Comparison of ENCODE assay signal across 21 cellular contexts in the genomic region with DNA sequence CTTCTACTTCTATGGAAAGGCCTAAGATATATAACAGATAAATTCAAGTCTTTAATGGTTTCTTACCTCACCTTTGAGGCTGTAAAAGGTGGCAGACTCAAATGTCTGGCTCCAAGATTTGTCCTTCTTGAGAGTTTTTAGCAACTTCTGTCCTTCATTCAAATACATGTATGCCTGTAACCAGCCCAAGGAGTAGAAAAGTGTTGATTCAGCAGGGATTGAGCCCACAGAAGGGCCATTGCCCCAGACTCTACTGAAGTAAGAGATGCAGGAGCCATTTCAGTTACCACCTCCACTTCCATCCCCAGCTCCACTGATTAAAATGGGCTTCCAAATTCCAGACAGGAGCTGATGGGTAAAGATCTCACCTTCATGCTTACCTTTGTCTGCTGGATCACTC.
DNase-seq lines count a peak whose midpoint lies in the region; ATAC-seq, FAIRE-seq and TF ChIP-seq lines count a peak whose summit lies in the region.
"Had no signal": no experiment of that assay in that cellular context is flagged by ENCODE, and none has a peak within 500 bp of the region (broad histone marks: within the 10 kb centered on the region; RNA-seq: fewer than 3 reads in every experiment).

No MANE protein-coding gene starts in this region.

- H3K23me2 ChIP-seq in H9 (ENCODE audit: insufficient read length, low read depth, low read length, poor library complexity, severe bottlenecking) = no peaks in the 10 kb centered on the region

- TF ChIP-seq CTCF in H9 (conservative IDR thresholded peaks at IDR 0.05) (no peak), K562 (IDR thresholded peaks at IDR 0.05 in 2 of 3, conservative IDR thresholded peaks at IDR 0.05 in 1 of 3; ENCODE audit: insufficient read depth in 2 of 3, low read depth in 1 of 3, low read length in 3 of 3) (no peak)

- H3K79me1 ChIP-seq in H9 (ENCODE audit: insufficient read depth, low read depth, low read length, poor library complexity, severe bottlenecking) = no peaks in the 10 kb centered on the region
- H3K79me1 ChIP-seq in trophoblast cell (ENCODE audit: low read length) = peaks cover 10% of the 10 kb centered on the region

- no peak overlapping the region for H3K18ac ChIP-seq in H9 (ENCODE audit: insufficient read length, low read depth, low read length)
- no peak overlapping the region for H3K18ac ChIP-seq in trophoblast cell (ENCODE audit: low read length)

- H3K36me3 ChIP-seq in K562 (ENCODE audit: control insufficient read depth, insufficient read depth, low read length) (no peaks in the 10 kb centered on the region), trophoblast cell (ENCODE audit: control insufficient read depth in 1 of 2, insufficient read depth in 2 of 2, low read length in 2 of 2) (no peaks in the 10 kb centered on the region)
- H3K36me3 ChIP-seq: BLaER1 treated with 17β-estradiol and CSF1 and Interleukin-3, amounts not matched to agents 10 nM and 100 nM had no signal

- no peaks in the 10 kb centered on the region for H3K27me3 Mint-ChIP-seq in H9 (ENCODE audit: low read depth)
- H3K27me3 Mint-ChIP-seq: CD4-positive, alpha-beta T cell had no signal

- H3K14ac ChIP-seq in H9 (ENCODE audit: insufficient read depth, low read length) (no peak overlapping the region), trophoblast cell (ENCODE audit: low read length) (no peak overlapping the region)

- no peak overlapping the region for H2BK20ac ChIP-seq in H9 (ENCODE audit: low read depth, low read length, poor library complexity, severe bottlenecking)

- no peak overlapping the region for H3K27ac Mint-ChIP-seq in H9
- H3K27ac Mint-ChIP-seq: B cell; CD4-positive, alpha-beta T cell; CD8-positive, alpha-beta T cell had no signal

- CTCF ChIA-PET in K562 (lab: Yijun Ruan, JAX; ENCODE audit: low intra/inter-chr PET ratio) = no interaction called here

- H2AFZ ChIP-seq in H9 (ENCODE audit: low read length) (no peak overlapping the region), K562 (ENCODE audit: low read depth, low read length) (no peak overlapping the region), trophoblast cell (ENCODE audit: insufficient read depth, low read length, poor library complexity) (no peak overlapping the region)

- TF ChIP-seq RAD21 in K562 (CRISPR knock-in tag; conservative IDR thresholded peaks at IDR 0.05 in 1 of 2, IDR thresholded peaks at IDR 0.05 in 1 of 2) = no peak

- H2BK5ac ChIP-seq in H9 (ENCODE audit: insufficient read length, low read length) (no peak overlapping the region), trophoblast cell (ENCODE audit: low read depth, low read length, poor library complexity) (no peak overlapping the region)

- FAIRE-seq in K562 (lab: Jason Lieb, UNC) = no peak
- FAIRE-seq: A549, D721Med, G401.6, GM12891, GM19239 had no signal

- peaks cover 18% of the 10 kb centered on the region in 2 experiments for H3K4me1 Mint-ChIP-seq in H9
- H3K4me1 Mint-ChIP-seq: B cell had no signal

- H4K12ac ChIP-seq in trophoblast cell (ENCODE audit: low read depth, low read length) = no peak overlapping the region

- H3K9ac ChIP-seq in H9 (ENCODE audit: extremely low read depth, insufficient read length, low read length) (no peak overlapping the region), K562 (ENCODE audit: insufficient read depth in 1 of 2, low read depth in 2 of 2, low read length in 2 of 2) (no peak overlapping the region), trophoblast cell (ENCODE audit: low read length) (no peak overlapping the region)
- H3K9ac ChIP-seq: BLaER1 treated with 17β-estradiol and CSF1 and Interleukin-3, amounts not matched to agents 10 nM and 100 nM had no signal

- no peak overlapping the region for H3K4me3 Mint-ChIP-seq in H9
- H3K4me3 Mint-ChIP-seq: B cell; CD4-positive, alpha-beta T cell; CD8-positive, alpha-beta T cell had no signal

- H4K5ac ChIP-seq in H9 (ENCODE audit: insufficient read length, low read depth, low read length) = no peak overlapping the region

- no peaks in the 10 kb centered on the region for H3K9me3 ChIP-seq in H9 (ENCODE audit: control insufficient read depth, low read depth, low read length)
- no peaks in the 10 kb centered on the region for H3K9me3 ChIP-seq in K562 (replicated peaks; ENCODE audit: control insufficient read depth, insufficient read depth, low read depth, low read length)
- H3K9me3 ChIP-seq in trophoblast cell (ENCODE audit: insufficient read depth, low read depth, low read length) = no peaks in the 10 kb centered on the region
- H3K9me3 ChIP-seq: A549, Caco-2 had no signal

- H3K4me1 ChIP-seq in H9 (ENCODE audit: insufficient read depth, low read length) (peaks cover 4% of the 10 kb centered on the region; the same call in 1 of the 2 replicates), K562 (replicated peaks in 1 of 2; ENCODE audit: control insufficient read depth in 2 of 2, insufficient read depth in 2 of 2, low read length in 2 of 2) (peaks cover 5 to 32% of the 10 kb centered on the region in 2 experiments; a peak in 4 of 5 replicates), trophoblast cell (ENCODE audit: control insufficient read depth in 1 of 2, insufficient read depth in 2 of 2, low read length in 2 of 2) (peaks cover 2 to 8% of the 10 kb centered on the region in 2 experiments)

- H4K20me1 ChIP-seq in H9 (ENCODE audit: control insufficient read depth, insufficient read depth, insufficient read length) (no peaks in the 10 kb centered on the region), K562 (replicated peaks; ENCODE audit: control insufficient read depth, insufficient read depth, low read length) (no peaks in the 10 kb centered on the region)
- H4K20me1 ChIP-seq: BLaER1 treated with 17β-estradiol and CSF1 and Interleukin-3, amounts not matched to agents 10 nM and 100 nM had no signal

- H3K36me3 Mint-ChIP-seq in H9 (ENCODE audit: insufficient read depth in 1 of 3, low read depth in 3 of 3) = no peaks in the 10 kb centered on the region
- H3K36me3 Mint-ChIP-seq: CD8-positive, alpha-beta T cell had no signal

- no peak for DNase-seq in H9
- DNase-seq in K562 (ENCODE audit: extremely low read depth in 1 of 4, low spot score in 3 of 4) = no peak
- DNase-seq in trophoblast cell = no peak
- no peak for DNase-seq in dermis blood vessel endothelial cell
- no peak for DNase-seq in NCI-H526 treated with DMSO at 0.1 percent for 48 hours (lab: John Stamatoyannopoulos, UW)
- DNase-seq: AML-193; Caco-2; Calu3; CD4-positive, alpha-beta T cell; CD8-positive, alpha-beta T cell; DMS79 treated with DMSO at 0.1 percent for 48 hours; GF-D8 had no signal

- H4K91ac ChIP-seq in H9 (ENCODE audit: insufficient read length, low read depth, low read length) = no peak overlapping the region
- no peak overlapping the region for H4K91ac ChIP-seq in trophoblast cell (ENCODE audit: low read depth, low read length)

- H3K4ac ChIP-seq in H9 (ENCODE audit: low read depth, low read length) = no peak overlapping the region
- H3K4ac ChIP-seq in trophoblast cell (ENCODE audit: low read depth, low read length) = no peak overlapping the region

- H3K56ac ChIP-seq in H9 (ENCODE audit: insufficient read length, low read depth, low read length) = peak overlapping the region; percentile 62

- H3K4me2 ChIP-seq in H9 (ENCODE audit: insufficient read depth, insufficient read length, low read length) = no peak overlapping the region
- H3K4me2 ChIP-seq in K562 (ENCODE audit: insufficient read depth, low read length) = no peak overlapping the region
- H3K4me2 ChIP-seq in trophoblast cell (ENCODE audit: low read length) = no peak overlapping the region
- H3K4me2 ChIP-seq: A549 had no signal

- no peaks in the 10 kb centered on the region for H3K9me1 ChIP-seq in K562 (ENCODE audit: control insufficient read depth, insufficient read depth, low read length)

- H3K27ac ChIP-seq in H9 (ENCODE audit: insufficient read length, low read depth, low read length) (no peak overlapping the region), K562 (ENCODE audit: extremely low read depth, low read depth, low read length) (no peak overlapping the region), trophoblast cell (ENCODE audit: low read depth, low read length) (no peak overlapping the region)
- H3K27ac ChIP-seq: 22Rv1; A549; BLaER1 treated with 17β-estradiol and CSF1 and Interleukin-3, amounts not matched to agents 10 nM and 100 nM; C4-2B had no signal

- H3K79me2 ChIP-seq in H9 (ENCODE audit: insufficient read depth, low read length) (no peaks in the 10 kb centered on the region), K562 (ENCODE audit: control insufficient read depth, insufficient read depth, low read length) (no peaks in the 10 kb centered on the region), trophoblast cell (ENCODE audit: control insufficient read depth, insufficient read depth, low read length, poor library complexity) (no peaks in the 10 kb centered on the region)

- no peak overlapping the region for H3T11ph ChIP-seq in H9 (ENCODE audit: low read length)

- in situ Hi-C loops in K562 (cut with MboI) = no loop called here

- H2AK5ac ChIP-seq in H9 (ENCODE audit: insufficient read length, low read length) (no peak overlapping the region), trophoblast cell (ENCODE audit: low read length) (no peak overlapping the region)

- no peak for ATAC-seq in K562
- ATAC-seq: A549; CD8-positive, alpha-beta T cell had no signal

- H4K8ac ChIP-seq in H9 (replicated peaks; ENCODE audit: insufficient read length, low read depth, low read length) (no peak overlapping the region), trophoblast cell (ENCODE audit: low read depth, low read length) (no peak overlapping the region)

- no TSS peak for BruUV-seq in K562 (replicated peaks; lab: Mats Ljungman, UMichigan)

- no peaks in the 10 kb centered on the region for H3K9me3 Mint-ChIP-seq in H9
- H3K9me3 Mint-ChIP-seq: CD4-positive, alpha-beta T cell; CD8-positive, alpha-beta T cell had no signal

- no peak for TF ChIP-seq POLR2A in K562 (conservative IDR thresholded peaks at IDR 0.05)

- no peak overlapping the region for H2BK15ac ChIP-seq in H9 (ENCODE audit: low read depth, low read length)

- H2BK12ac ChIP-seq in H9 (ENCODE audit: insufficient read length, low read depth, low read length) (no peak overlapping the region), trophoblast cell (ENCODE audit: low read length) (peak overlapping the region; percentile 24)

- no peak for TF ChIP-seq EP300 in K562 (IDR thresholded peaks at IDR 0.05; ENCODE audit: low read length)

- H3K23ac ChIP-seq in H9 (ENCODE audit: insufficient read length, low read depth, low read length) (no peak overlapping the region), trophoblast cell (ENCODE audit: low read length) (no peak overlapping the region)

- H2BK120ac ChIP-seq in H9 (ENCODE audit: low read depth, low read length, poor library complexity, severe bottlenecking) (no peak overlapping the region), trophoblast cell (ENCODE audit: insufficient read depth, low read length, poor library complexity) (no peak overlapping the region)

- no peaks in the 10 kb centered on the region for H3K27me3 ChIP-seq in H9 (ENCODE audit: insufficient read depth, low read length)
- no peaks in the 10 kb centered on the region for H3K27me3 ChIP-seq in K562 (ENCODE audit: control insufficient read depth in 2 of 2, insufficient read depth in 2 of 2, low read length in 2 of 2)
- H3K27me3 ChIP-seq in trophoblast cell (ENCODE audit: insufficient read depth, low read length) = no peaks in the 10 kb centered on the region
- H3K27me3 ChIP-seq: BLaER1 treated with 17β-estradiol and CSF1 and Interleukin-3, amounts not matched to agents 10 nM and 100 nM had no signal

- intact Hi-C loops in K562 (cut with micrococcal nuclease) = no loop called here

- POLR2A ChIA-PET in K562 (lab: Yijun Ruan, JAX) = interaction anchor here (0.5 kb wide), 1 partner anchor 97 kb away, joined by 4 read pairs; no protein-coding TSS in a partner anchor

- H3K4me3 ChIP-seq in K562 (no peak overlapping the region), trophoblast cell (ENCODE audit: low read depth, low read length) (no peak overlapping the region)
- H3K4me3 ChIP-seq: A549; BLaER1 treated with 17β-estradiol and CSF1 and Interleukin-3, amounts not matched to agents 10 nM and 100 nM had no signal
